33 cellular contexts compared by ENCODE assay signal in genomic region chr5:122138356-122138755, GRCh38. TPM values are rescaled to one million over a fixed set of nuclear protein-coding genes. Genes with fewer than 3 reads are reported as not detected.
"Had no signal": no experiment of that assay in that cellular context is flagged by ENCODE, and none has a peak within 500 bp of the region (broad histone marks: within the 10 kb centered on the region; RNA-seq: fewer than 3 reads in every experiment).

No MANE protein-coding gene starts in this region.

- ATAC-seq: activated CD8-positive, alpha-beta memory T cell treated with anti-CD3 and anti-CD28 coated beads, Interleukin-2, amount 10 ng/mL, durations not matched to agents 7 days and 5 days; body of pancreas; effector memory CD8-positive, alpha-beta T cell; foreskin keratinocyte; gastrocnemius medialis; heart left ventricle had no signal

- H3K27me3 Mint-ChIP-seq: activated CD4-positive, alpha-beta memory T cell treated with anti-CD3 and anti-CD28 coated beads for 36 hours; activated CD4-positive, alpha-beta T cell treated with anti-CD3 and anti-CD28 coated beads for 36 hours; activated T-cell treated with anti-CD3 and anti-CD28 coated beads, Interleukin-2, amount 50 U/mL, for 24 hours; effector memory CD8-positive, alpha-beta T cell had no signal

- H3K4me1 ChIP-seq: adrenal gland, body of pancreas, esophagus muscularis mucosa, gastrocnemius medialis, heart left ventricle had no signal

- DNase-seq: activated CD4-positive, CD25-positive, alpha-beta regulatory T cell; activated CD4-positive, CD25-positive, alpha-beta regulatory T cell treated with anti-CD3 and anti-CD28 coated beads, Interleukin-2, amount 50 U/mL, for 72 hours; activated CD8-positive, alpha-beta memory T cell treated with anti-CD3 and anti-CD28 coated beads, Interleukin-2, amount 10 ng/mL, durations not matched to agents 7 days and 5 days; activated CD8-positive, alpha-beta memory T cell treated with anti-CD3 and anti-CD28 coated beads, Interleukin-2, amount 50 U/mL, for 4 hours; activated gamma-delta T cell; activated naive CD4-positive, alpha-beta T cell treated with anti-CD3 and anti-CD28 coated beads, Interleukin-2, amount 50 U/mL, for 16 hours; activated T-cell treated with anti-CD3 and anti-CD28 coated beads, Interleukin-2, amount 50 U/mL, for 24 hours; activated T-cell treated with anti-CD3 and anti-CD28 coated beads, Interleukin-2, amount 50 U/mL, for 72 hours; adrenal gland; amygdala; aorta; body of pancreas; caudate nucleus; cortex of kidney; dermis blood vessel endothelial cell; effector CD4-positive, alpha-beta T cell; effector memory CD8-positive, alpha-beta T cell; erythroblast; foreskin keratinocyte; gastrocnemius medialis; glutamatergic neuron; heart left ventricle; T1000 had no signal

- H3K27ac Mint-ChIP-seq: activated CD4-positive, alpha-beta memory T cell treated with anti-CD3 and anti-CD28 coated beads for 36 hours; activated CD4-positive, alpha-beta T cell treated with anti-CD3 and anti-CD28 coated beads for 36 hours; activated CD4-positive, alpha-beta T cell treated with anti-CD3 and anti-CD28 coated beads, Interleukin-2, amount 10 ng/mL, durations not matched to agents 24 days and 14 days; activated CD8-positive, alpha-beta memory T cell treated with anti-CD3 and anti-CD28 coated beads, Interleukin-2, amount 10 ng/mL, durations not matched to agents 7 days and 5 days; activated CD8-positive, alpha-beta T cell treated with anti-CD3 and anti-CD28 coated beads, Interleukin-2, amount 10 ng/mL, durations not matched to agents 7 days and 5 days; activated naive CD8-positive, alpha-beta T cell; activated T-cell treated with anti-CD3 and anti-CD28 coated beads, Interleukin-2, amount 50 U/mL, for 24 hours; activated T-cell treated with anti-CD3 and anti-CD28 coated beads, Interleukin-2, amount 50 U/mL, for 72 hours; effector memory CD8-positive, alpha-beta T cell; T-cell; T-helper 1 cell treated with Interleukin-12 subunit alpha and Interleukin-12 subunit beta and Interleukin-4 antibody, amounts not matched to agents 30 μg/mL and 1 μg/mL, for 36 hours; T-helper 2 cell treated with Interferon-gamma antibody and Interleukin-4, amounts not matched to agents 5 μg/mL and 100 μg/mL, for 36 hours had no signal

- H3K36me3 Mint-ChIP-seq: activated CD4-positive, alpha-beta memory T cell treated with anti-CD3 and anti-CD28 coated beads for 36 hours; activated CD8-positive, alpha-beta memory T cell treated with anti-CD3 and anti-CD28 coated beads, Interleukin-2, amount 10 ng/mL, durations not matched to agents 7 days and 5 days; activated naive CD8-positive, alpha-beta T cell; T-cell had no signal

- H3K27ac ChIP-seq: adrenal gland, body of pancreas, esophagus muscularis mucosa, foreskin keratinocyte, gastrocnemius medialis, heart left ventricle had no signal

- H3K4me3 ChIP-seq: adrenal gland, body of pancreas, esophagus muscularis mucosa, gastrocnemius medialis, heart left ventricle had no signal

- H3K4me3 Mint-ChIP-seq: activated CD4-positive, alpha-beta memory T cell treated with anti-CD3 and anti-CD28 coated beads for 36 hours; activated CD4-positive, alpha-beta T cell treated with anti-CD3 and anti-CD28 coated beads for 36 hours; activated CD4-positive, alpha-beta T cell treated with anti-CD3 and anti-CD28 coated beads, Interleukin-2, amount 10 ng/mL, durations not matched to agents 24 days and 14 days; activated CD8-positive, alpha-beta memory T cell treated with anti-CD3 and anti-CD28 coated beads, Interleukin-2, amount 10 ng/mL, durations not matched to agents 7 days and 5 days; activated CD8-positive, alpha-beta T cell treated with anti-CD3 and anti-CD28 coated beads, Interleukin-2, amount 10 ng/mL, durations not matched to agents 7 days and 5 days; activated naive CD8-positive, alpha-beta T cell; activated T-cell treated with anti-CD3 and anti-CD28 coated beads, Interleukin-2, amount 50 U/mL, for 24 hours; activated T-cell treated with anti-CD3 and anti-CD28 coated beads, Interleukin-2, amount 50 U/mL, for 72 hours; effector memory CD8-positive, alpha-beta T cell; T-helper 1 cell treated with Interleukin-12 subunit alpha and Interleukin-12 subunit beta and Interleukin-4 antibody, amounts not matched to agents 30 μg/mL and 1 μg/mL, for 36 hours; T-helper 2 cell treated with Interferon-gamma antibody and Interleukin-4, amounts not matched to agents 5 μg/mL and 100 μg/mL, for 36 hours had no signal

- H3K9me3 ChIP-seq: adrenal gland, body of pancreas, esophagus muscularis mucosa, gastrocnemius medialis, heart left ventricle had no signal

- H3K27me3 ChIP-seq: adrenal gland, body of pancreas, esophagus muscularis mucosa, foreskin keratinocyte, gastrocnemius medialis, heart left ventricle had no signal

- H3K36me3 ChIP-seq: adrenal gland, esophagus muscularis mucosa, gastrocnemius medialis, heart left ventricle had no signal

RNA-seq across cellular contexts. Expression of gene ZNF474, which starts 9.0 kb away (rescaled TPM):
- total RNA-seq: activated CD4-positive, alpha-beta memory T cell treated with anti-CD3 and anti-CD28 coated beads for 36 hours; activated CD4-positive, alpha-beta T cell treated with anti-CD3 and anti-CD28 coated beads for 36 hours; activated CD4-positive, alpha-beta T cell treated with anti-CD3 and anti-CD28 coated beads, Interleukin-2, amount 10 ng/mL, durations not matched to agents 24 days and 14 days; activated CD8-positive, alpha-beta memory T cell treated with anti-CD3 and anti-CD28 coated beads for 36 hours; activated CD8-positive, alpha-beta T cell treated with anti-CD3 and anti-CD28 coated beads, Interleukin-2, amount 10 ng/mL, durations not matched to agents 7 days and 5 days; body of pancreas; foreskin keratinocyte had no signal
- polyA plus RNA-seq: foreskin keratinocyte had no signal
